ENCODE assay signal across 8 cellular contexts in genomic region chr4:140012688-140013087, GRCh38.
DNase-seq lines count a peak whose midpoint lies in the region; ATAC-seq and TF ChIP-seq lines count a peak whose summit lies in the region.

No MANE protein-coding gene starts in this region.

- H3K9me3 ChIP-seq in SK-N-SH (0 out of 2 replicates have a peak, but pooled peaks cover 6% of the 10 kb centered on the region), prostate gland (no peaks in the 10 kb centered on the region)

- intact Hi-C loops in prostate gland (cut with DNase I) = loop anchor here (5.0 kb wide), 1 partner anchor 140 kb away; the partner anchor contains the start of gene MAML3

- H3K27ac ChIP-seq in SK-N-SH (ENCODE audit: low read depth in 2 of 2, low read length in 1 of 2) (peak overlapping the region in 1 of 2 experiments; percentile 30; a peak in 1 of 4 replicates), prostate gland (peak overlapping the region in 1 of 2 donors; percentile 22)

- H3K9ac ChIP-seq in SK-N-SH = no peak overlapping the region

- H3K36me3 ChIP-seq in SK-N-SH (replicated peaks in 1 of 2; ENCODE audit: control insufficient read depth in 1 of 2, insufficient read depth in 2 of 2, low read length in 1 of 2) (peaks cover 0 to 5% of the 10 kb centered on the region in 2 experiments), prostate gland (no peaks in the 10 kb centered on the region)

- H3K4me3 ChIP-seq in GM12875 (ENCODE audit: low read depth, low read length) (no peak overlapping the region), SK-N-SH (ENCODE audit: low read depth in 2 of 2, low read length in 1 of 2) (no peak overlapping the region), prostate gland (no peak overlapping the region)

- peak; percentile 86 for DNase-seq in KBM-7
- peak; percentile 33 for DNase-seq in SK-N-SH
- DNase-seq in activated naive CD4-positive, alpha-beta T cell treated with anti-CD3 and anti-CD28 coated beads, Interleukin-2, amount 50 U/mL, for 16 hours = peak; percentile 59
- DNase-seq in glomerular endothelial cell (ENCODE audit: extremely low read depth, low read depth, low spot score) = peak; percentile 78
- DNase-seq in prostate gland (ENCODE audit: low spot score) = peak; percentile 71
- no peak for DNase-seq in NCI-H1048 (lab: John Stamatoyannopoulos, UW)

- CTCF ChIA-PET in SK-N-SH (lab: Yijun Ruan, JAX) = interaction anchor here (0.7 to 1.7 kb wide), 3 partner anchors 11 to 45 kb away, joined by 3 to 5 read pairs (median 4); no protein-coding TSS in a partner anchor

- H3K27me3 ChIP-seq in SK-N-SH (ENCODE audit: insufficient read depth) (no peaks in the 10 kb centered on the region), prostate gland (replicated peaks; ENCODE audit: insufficient read depth) (no peaks in the 10 kb centered on the region)

- H2AFZ ChIP-seq in SK-N-SH (ENCODE audit: low read depth) = no peak overlapping the region

- 64% methylated on average over 6 of the region's 6 CpGs for WGBS in SK-N-SH (ENCODE audit: low lambda C conversion rate)
- 7% methylated on average over 6 of the region's 6 CpGs for WGBS in prostate gland

- no peak for ATAC-seq in HG03439 (IDR thresholded peaks at IDR 0.05; ENCODE audit: unreplicated experiment)

- 0 out of 2 replicates have a peak, but pooled peaks cover 3% of the 10 kb centered on the region for H3K79me2 ChIP-seq in SK-N-SH (ENCODE audit: insufficient read depth)

- TF ChIP-seq EP300 in SK-N-SH (IDR thresholded peaks at IDR 0.05; ENCODE audit: borderline replicate concordance in 1 of 2, low read depth in 1 of 2, low read length in 1 of 2) = no peak

- no peaks in the 10 kb centered on the region for H4K20me1 ChIP-seq in SK-N-SH (ENCODE audit: insufficient read depth)

- no peaks in the 10 kb centered on the region for H3K9me2 ChIP-seq in SK-N-SH

- peak; percentile 62 for TF ChIP-seq RAD21 in SK-N-SH (IDR thresholded peaks at IDR 0.05; ENCODE audit: low read length)

- H3K4me2 ChIP-seq in SK-N-SH = no peak overlapping the region

- 0 out of 2 replicates have a peak, but pooled peaks have one; percentile 4 for TF ChIP-seq CTCF in GM12875 (IDR thresholded peaks at IDR 0.05; ENCODE audit: borderline replicate concordance, insufficient read depth, low read depth, low read length)
- peak; percentile 58 for TF ChIP-seq CTCF in SK-N-SH (IDR thresholded peaks at IDR 0.05)
- TF ChIP-seq CTCF in prostate gland (IDR thresholded peaks at IDR 0.05) = peak in 3 of 4 experiments; percentile 54 to 78 (median 68)

- no peaks in the 10 kb centered on the region for H3F3A ChIP-seq in SK-N-SH (replicated peaks; ENCODE audit: insufficient read depth)

- in situ Hi-C loops in KBM-7 (cut with MboI; ENCODE audit: low pct_unique_long_range_greater_than_20kb, low sequenced_read_pairs) = no loop called here

- H3K4me1 ChIP-seq in SK-N-SH (ENCODE audit: control insufficient read depth in 1 of 2, insufficient read depth in 2 of 2, low read depth in 1 of 2, low read length in 1 of 2) (peaks cover 4 to 10% of the 10 kb centered on the region in 2 experiments; a peak in 2 of 4 replicates), prostate gland (replicated peaks) (no peaks in the 10 kb centered on the region)

- TF ChIP-seq POLR2A in prostate gland (IDR thresholded peaks at IDR 0.05) = no peak

- POLR2A ChIA-PET in SK-N-SH (lab: Yijun Ruan, JAX) = no interaction called here

TF ChIP-seq in SK-N-SH, 30 proteins besides CTCF, POLR2A, EP300 and RAD21 (continues in another document):
- TF ChIP-seq PBX3 (IDR thresholded peaks at IDR 0.05) = 0 out of 2 replicates have a peak, but pooled peaks have one; percentile 14
- no peak for TF ChIP-seq GATA2 (CRISPR knock-in tag; IDR thresholded peaks at IDR 0.05)
- TF ChIP-seq NRF1 (IDR thresholded peaks at IDR 0.05; ENCODE audit: low read depth, low read length) = no peak
- no peak for TF ChIP-seq GABPA (IDR thresholded peaks at IDR 0.05; ENCODE audit: low read depth)
- TF ChIP-seq USF2 (IDR thresholded peaks at IDR 0.05; ENCODE audit: borderline replicate concordance, low read depth, low read length) = no peak
- TF ChIP-seq SMC3 (IDR thresholded peaks at IDR 0.05; ENCODE audit: low read depth, low read length) = peak; percentile 33
- TF ChIP-seq ELF1 (IDR thresholded peaks at IDR 0.05) = no peak
- no peak for TF ChIP-seq MXI1 (IDR thresholded peaks at IDR 0.05; ENCODE audit: low read depth, low read length)
- TF ChIP-seq NFIC (IDR thresholded peaks at IDR 0.05; ENCODE audit: borderline replicate concordance) = no peak
- TF ChIP-seq TCF12 (IDR thresholded peaks at IDR 0.05) = no peak
- TF ChIP-seq JUND (IDR thresholded peaks at IDR 0.05) = 0 out of 2 replicates have a peak, but pooled peaks have one; percentile 12
- TF ChIP-seq TEAD4 (IDR thresholded peaks at IDR 0.05; ENCODE audit: borderline replicate concordance, insufficient read depth) = no peak
- TF ChIP-seq ZBTB33 (IDR thresholded peaks at IDR 0.05; ENCODE audit: borderline replicate concordance, low read depth) = no peak
- TF ChIP-seq CHD2 (IDR thresholded peaks at IDR 0.05; ENCODE audit: low read length, partially characterized antibody) = no peak
- no peak for TF ChIP-seq EZH2phosphoT487 (IDR thresholded peaks at IDR 0.05; ENCODE audit: borderline replicate concordance, low read depth)
- TF ChIP-seq FOXJ3 (CRISPR knock-in tag; IDR thresholded peaks at IDR 0.05) = no peak
- TF ChIP-seq FOSL2 (IDR thresholded peaks at IDR 0.05; ENCODE audit: borderline replicate concordance, low read depth) = no peak
- no peak for TF ChIP-seq MEF2A (IDR thresholded peaks at IDR 0.05; ENCODE audit: borderline replicate concordance, low read depth)
- TF ChIP-seq POLR2AphosphoS5 (IDR thresholded peaks at IDR 0.05; ENCODE audit: low read depth, low read length) = no peak
- no peak for TF ChIP-seq RFX5 (IDR thresholded peaks at IDR 0.05; ENCODE audit: low read length)
- TF ChIP-seq REST (IDR thresholded peaks at IDR 0.05; ENCODE audit: low read depth, low read length) = no peak

Comparison
In these comparisons a context has a peak if more than half of its experiments do, and no peak if none do; other contexts are left out.
1. CTCF ChIP-seq: peak in every context shown above with its lines; median percentile 68 in prostate gland; 58 in SK-N-SH; 4 in GM12875.